Comparison of ENCODE assay signal across 21 cellular contexts in genomic region chr1:17429183-17429582, GRCh38. TPM values are rescaled to one million over a fixed set of nuclear protein-coding genes. Genes with fewer than 3 reads are reported as not detected.
DNase-seq lines count a peak whose midpoint lies in the region; ATAC-seq, FAIRE-seq and TF ChIP-seq lines count a peak whose summit lies in the region.
"Had no signal": no experiment of that assay in that cellular context is flagged by ENCODE, and none has a peak within 500 bp of the region (broad histone marks: within the 10 kb centered on the region; RNA-seq: fewer than 3 reads in every experiment).

No MANE protein-coding gene starts in this region.

- DNase-seq in CD4-positive, alpha-beta T cell, result no peak
- DNase-seq in chondrocyte (ENCODE audit: low spot score) (no peak), nephron progenitor cell (no peak), NOMO-1 treated with dmso at 0.1 percent for 144 hours (lab: John Stamatoyannopoulos, UW; ENCODE audit: unreplicated experiment) (no peak), HTR-8/SVneo (ENCODE audit: insufficient read length, low spot score) (no peak)
- DNase-seq: KG1; NCI-H1092; NCI-H1694; NCI-H2107; NCI-H226; NCI-H526 treated with DMSO at 0.1 percent for 48 hours; NK-92 treated with Interleukin-12 subunit alpha and Interleukin-12 subunit beta, amount 100 ng/mL, for 24 hours had no signal

- H3K4me1 Mint-ChIP-seq in CD4-positive, alpha-beta T cell (ENCODE audit: low read depth), result peaks cover 12% of the 10 kb centered on the region
- H3K4me1 Mint-ChIP-seq in chondrocyte (ENCODE audit: low read depth) (no peaks in the 10 kb centered on the region), nephron progenitor cell (peaks cover 31% of the 10 kb centered on the region)

- no peak overlapping the region for H3K4me3 Mint-ChIP-seq in CD4-positive, alpha-beta T cell
- H3K4me3 Mint-ChIP-seq in chondrocyte (ENCODE audit: unreplicated experiment) (no peak overlapping the region), nephron progenitor cell (no peak overlapping the region)
- H3K4me3 Mint-ChIP-seq: B cell had no signal

- no peak for ATAC-seq in CD4-positive, alpha-beta T cell (ENCODE audit: poor library complexity)
- ATAC-seq in GM21619 (IDR thresholded peaks at IDR 0.05; ENCODE audit: unreplicated experiment), result no peak

- peak overlapping the region; percentile 28 for H3K27ac Mint-ChIP-seq in CD4-positive, alpha-beta T cell
- H3K27ac Mint-ChIP-seq in chondrocyte (ENCODE audit: unreplicated experiment) (peak overlapping the region; percentile 22), nephron progenitor cell (peak overlapping the region; percentile 74)

- peaks cover 88% of the 10 kb centered on the region for H3K36me3 ChIP-seq in HUES64 (ENCODE audit: insufficient read depth, low read length)

- H3K27me3 ChIP-seq in CD4-positive, alpha-beta T cell (ENCODE audit: control insufficient read depth, insufficient read depth, low read length), result no peaks in the 10 kb centered on the region
- H3K27me3 ChIP-seq in HUES64 (ENCODE audit: insufficient read depth, low read length), result no peaks in the 10 kb centered on the region
- H3K27me3 ChIP-seq: SJSA1 had no signal

- 93% methylated on average over 9 of the region's 9 CpGs for WGBS in HUES64

- intact Hi-C loops in CD4-positive, alpha-beta T cell (cut with DNase I, micrococcal nuclease), result no loop called here

- no peak for TF ChIP-seq CTCF in CD4-positive, alpha-beta T cell (IDR thresholded peaks at IDR 0.05)
- TF ChIP-seq CTCF in chondrocyte (IDR thresholded peaks at IDR 0.05) (no peak), nephron progenitor cell (IDR thresholded peaks at IDR 0.05) (no peak)

- peaks cover 36% of the 10 kb centered on the region for H3K4me1 ChIP-seq in HUES64 (ENCODE audit: insufficient read depth, low read length)
- H3K4me1 ChIP-seq: SJSA1 had no signal

- peaks cover 73% of the 10 kb centered on the region for H3K36me3 Mint-ChIP-seq in CD4-positive, alpha-beta T cell (ENCODE audit: low read depth)
- peaks cover 30% of the 10 kb centered on the region for H3K36me3 Mint-ChIP-seq in chondrocyte (ENCODE audit: low read depth)
- H3K36me3 Mint-ChIP-seq in nephron progenitor cell (ENCODE audit: low read depth), result peaks cover 71% of the 10 kb centered on the region

- POLR2A ChIA-PET in CD4-positive, alpha-beta T cell (lab: Charles Lee), result no interaction called here

- FAIRE-seq in HTR-8/SVneo (lab: Jason Lieb, UNC), result no peak
- FAIRE-seq: GM18507, GM19239 had no signal

- H3K27me3 Mint-ChIP-seq in CD4-positive, alpha-beta T cell, result no peaks in the 10 kb centered on the region
- H3K27me3 Mint-ChIP-seq in chondrocyte (ENCODE audit: low read depth) (no peaks in the 10 kb centered on the region), nephron progenitor cell (ENCODE audit: low read depth, poor library complexity) (peaks cover 7% of the 10 kb centered on the region)
- H3K27me3 Mint-ChIP-seq: B cell had no signal

- no peak overlapping the region for H3K4me3 ChIP-seq in HUES64 (ENCODE audit: low read length)
- H3K4me3 ChIP-seq: GM23248, SJSA1 had no signal

- CTCF ChIA-PET in CD4-positive, alpha-beta T cell (lab: Charles Lee), result interaction anchor here (0.6 kb wide), 1 partner anchor 15 kb away, joined by 3 read pairs; no protein-coding TSS in a partner anchor

- H3K27ac ChIP-seq in CD4-positive, alpha-beta T cell (ENCODE audit: low read depth, low read length), result no peak overlapping the region
- peak overlapping the region; percentile 46 for H3K27ac ChIP-seq in HUES64 (ENCODE audit: low read depth, low read length)
- H3K27ac ChIP-seq: GM23248, SJSA1 had no signal

- no peaks in the 10 kb centered on the region for H3K9me3 Mint-ChIP-seq in CD4-positive, alpha-beta T cell
- H3K9me3 Mint-ChIP-seq in chondrocyte (ENCODE audit: low read depth) (no peaks in the 10 kb centered on the region), nephron progenitor cell (no peaks in the 10 kb centered on the region)

- no peak overlapping the region; the same call in 1 of the 2 replicates for H3K9ac ChIP-seq in HUES64 (ENCODE audit: low read depth, low read length)
- H3K9ac ChIP-seq: GM23248 had no signal

- H3K9me3 ChIP-seq in CD4-positive, alpha-beta T cell (ENCODE audit: control insufficient read depth, low read length), result no peaks in the 10 kb centered on the region
- no peaks in the 10 kb centered on the region for H3K9me3 ChIP-seq in HUES64 (ENCODE audit: insufficient read depth, low read depth, low read length)
- H3K9me3 ChIP-seq: SJSA1 had no signal

RNA-seq across cellular contexts. Expression of gene RCC2, which starts 10.3 kb away (rescaled TPM):
- 10 to 100 TPM; 20.1 to 21.0 TPM for total RNA-seq in CD4-positive, alpha-beta T cell
- polyA plus RNA-seq in HUES64 (2013, experiment 1 of 2), result 225 TPM
- polyA plus RNA-seq in HUES64 (2013, experiment 2 of 2), result 198 TPM
- total RNA-seq in chondrocyte, result 88.6 to 90.0 TPM (median 88.7 TPM) in 3 replicates

RNA-seq across cellular contexts. Expression of gene PADI6, which starts 57.2 kb away (rescaled TPM):
- total RNA-seq in CD4-positive, alpha-beta T cell, result not detected
- polyA plus RNA-seq in HUES64 (2013, experiment 1 of 2), result not detected
- polyA plus RNA-seq in HUES64 (2013, experiment 2 of 2), result not detected
- not detected in 3 replicates for total RNA-seq in chondrocyte
- total RNA-seq: B cell, GM23248, HT-29, M059J, SJSA1 had no signal
- polyA plus RNA-seq: GM23248 had no signal

Comparison
In these comparisons a context has a peak if more than half of its experiments do, and no peak if none do; other contexts are left out.
1. H3K27ac Mint-ChIP-seq: peak in every context shown above with its lines; median percentile 74 in nephron progenitor cell; 28 in CD4-positive, alpha-beta T cell; 22 in chondrocyte.